21 cellular contexts compared by ENCODE assay signal in genomic region chr6:90028995-90029635, GRCh38.
DNase-seq lines count a peak whose midpoint lies in the region; ATAC-seq and TF ChIP-seq lines count a peak whose summit lies in the region.
"Had no signal": no experiment of that assay in that cellular context is flagged by ENCODE, and none has a peak within 500 bp of the region (broad histone marks: within the 10 kb centered on the region; RNA-seq: fewer than 3 reads in every experiment).

No MANE protein-coding gene starts in this region.

- peaks cover 0 to 7% (median 1%) of the 10 kb centered on the region in 8 donors for H3K9me3 Mint-ChIP-seq in CD4-positive, alpha-beta memory T cell
- peaks cover 6% of the 10 kb centered on the region for H3K9me3 Mint-ChIP-seq in activated CD4-positive, alpha-beta memory T cell treated with anti-CD3 and anti-CD28 coated beads, Interleukin-2, amount 10 ng/mL, durations not matched to agents 7 days and 5 days
- peaks cover 4% of the 10 kb centered on the region for H3K9me3 Mint-ChIP-seq in glutamatergic neuron (ENCODE audit: unreplicated experiment)

- ATAC-seq in HG02642 (IDR thresholded peaks at IDR 0.05; ENCODE audit: poor library complexity, unreplicated experiment): no peak
- no peak for ATAC-seq in left lobe of liver
- ATAC-seq: heart left ventricle, PC-3 had no signal

- no peaks in the 10 kb centered on the region for H3K9me3 ChIP-seq in CD4-positive, alpha-beta memory T cell (ENCODE audit: control insufficient read depth in 1 of 2, low read length in 2 of 2)
- H3K9me3 ChIP-seq: BE2C, heart left ventricle, tibial artery had no signal

- POLR2A ChIA-PET in CD4-positive, alpha-beta memory T cell (lab: Charles Lee; ENCODE audit: partially characterized antibody): no interaction called here
- POLR2A ChIA-PET in activated CD4-positive, alpha-beta memory T cell treated with anti-CD3 and anti-CD28 coated beads, Interleukin-2, amount 10 ng/mL, durations not matched to agents 7 days and 5 days (lab: Charles Lee): no interaction called here

- peaks cover 24% of the 10 kb centered on the region for H3K4me1 ChIP-seq in CD4-positive, alpha-beta memory T cell (ENCODE audit: insufficient read depth, low read length)
- H3K4me1 ChIP-seq: tibial artery had no signal

- H3K27ac ChIP-seq in CD4-positive, alpha-beta memory T cell (ENCODE audit: low read depth, low read length): no peak overlapping the region
- H3K27ac ChIP-seq: heart left ventricle, tibial artery had no signal

- H3K27ac Mint-ChIP-seq in CD4-positive, alpha-beta memory T cell: peak overlapping the region in 6 of 7 donors; percentile 9 to 70 (median 56)
- peak overlapping the region; percentile 33 for H3K27ac Mint-ChIP-seq in activated CD4-positive, alpha-beta memory T cell treated with anti-CD3 and anti-CD28 coated beads, Interleukin-2, amount 10 ng/mL, durations not matched to agents 7 days and 5 days
- peak overlapping the region; percentile 10 for H3K27ac Mint-ChIP-seq in glutamatergic neuron (ENCODE audit: unreplicated experiment)

- no peak overlapping the region for H3K4me3 ChIP-seq in CD4-positive, alpha-beta memory T cell (ENCODE audit: low read length in 2 of 2)
- peak overlapping the region; percentile 17; the same call in 1 of the 2 replicates for H3K4me3 ChIP-seq in Jurkat, Clone E6-1 (ENCODE audit: low read length)
- H3K4me3 ChIP-seq: heart left ventricle, lung, tibial artery had no signal

- no peaks in the 10 kb centered on the region for H3K27me3 Mint-ChIP-seq in CD4-positive, alpha-beta memory T cell
- no peaks in the 10 kb centered on the region for H3K27me3 Mint-ChIP-seq in activated CD4-positive, alpha-beta memory T cell treated with anti-CD3 and anti-CD28 coated beads, Interleukin-2, amount 10 ng/mL, durations not matched to agents 7 days and 5 days
- H3K27me3 Mint-ChIP-seq in glutamatergic neuron (ENCODE audit: unreplicated experiment): peaks cover 2% of the 10 kb centered on the region

- peak overlapping the region in 6 of 8 donors; percentile 27 to 67 (median 42) for H3K4me3 Mint-ChIP-seq in CD4-positive, alpha-beta memory T cell
- H3K4me3 Mint-ChIP-seq in activated CD4-positive, alpha-beta memory T cell treated with anti-CD3 and anti-CD28 coated beads, Interleukin-2, amount 10 ng/mL, durations not matched to agents 7 days and 5 days: peak overlapping the region; percentile 5
- H3K4me3 Mint-ChIP-seq in glutamatergic neuron (ENCODE audit: unreplicated experiment): peak overlapping the region; percentile 17

- intact Hi-C loops in CD4-positive, alpha-beta memory T cell (cut with micrococcal nuclease): no loop called here

- H3K36me3 Mint-ChIP-seq in CD4-positive, alpha-beta memory T cell: peaks cover 15 to 16% of the 10 kb centered on the region in 2 donors
- H3K36me3 Mint-ChIP-seq in activated CD4-positive, alpha-beta memory T cell treated with anti-CD3 and anti-CD28 coated beads, Interleukin-2, amount 10 ng/mL, durations not matched to agents 7 days and 5 days (ENCODE audit: low read depth): peaks cover 23% of the 10 kb centered on the region
- H3K36me3 Mint-ChIP-seq in glutamatergic neuron (ENCODE audit: unreplicated experiment): no peaks in the 10 kb centered on the region

- TF ChIP-seq CTCF in glutamatergic neuron (IDR thresholded peaks at IDR 0.05; ENCODE audit: partially characterized antibody, unreplicated experiment): no peak

- no peak for DNase-seq in CD4-positive, alpha-beta memory T cell
- peak; percentile 57 for DNase-seq in Jurkat, Clone E6-1 (ENCODE audit: low read depth, low spot score)
- DNase-seq in activated CD4-positive, alpha-beta memory T cell treated with anti-CD3 and anti-CD28 coated beads, Interleukin-2, amount 10 ng/mL, durations not matched to agents 7 days and 5 days: no peak
- DNase-seq in glutamatergic neuron (no peak), NCI-H187 (lab: John Stamatoyannopoulos, UW) (no peak), left lobe of liver (ENCODE audit: low spot score) (no peak), NCI-H1436 (lab: John Stamatoyannopoulos, UW) (no peak)
- DNase-seq: activated CD8-positive, alpha-beta memory T cell treated with anti-CD3 and anti-CD28 coated beads, Interleukin-2, amount 50 U/mL, for 4 hours; BE2C; DMS 273 treated with DMSO at 0.1 percent for 48 hours; effector memory CD4-positive, alpha-beta T cell; heart left ventricle; IMR-90; NCI-H1092 treated with DMSO at 0.1 percent for 48 hours; PC-3; posterior cingulate gyrus; stimulated activated CD4-positive, alpha-beta T cell treated with anti-CD3 and anti-CD28 coated beads, Interleukin-4, amount 100 ng/mL, for 4 hours; stimulated activated CD8-positive, alpha-beta memory T cell treated with anti-CD3 and anti-CD28 coated beads, Interleukin-4, amount 100 ng/mL, for 48 hours; tibial artery had no signal

- H3K27me3 ChIP-seq in CD4-positive, alpha-beta memory T cell (ENCODE audit: insufficient read depth, low read length): no peaks in the 10 kb centered on the region
- H3K27me3 ChIP-seq: BE2C, heart left ventricle, tibial artery had no signal

- no peaks in the 10 kb centered on the region for H3K36me3 ChIP-seq in CD4-positive, alpha-beta memory T cell (ENCODE audit: insufficient read depth, low read length)
- H3K36me3 ChIP-seq: BE2C, heart left ventricle, tibial artery had no signal

- H3K4me1 Mint-ChIP-seq in CD4-positive, alpha-beta memory T cell: peaks cover 38 to 67% (median 57%) of the 10 kb centered on the region in 4 donors
- H3K4me1 Mint-ChIP-seq in activated CD4-positive, alpha-beta memory T cell treated with anti-CD3 and anti-CD28 coated beads, Interleukin-2, amount 10 ng/mL, durations not matched to agents 7 days and 5 days: peaks cover 54% of the 10 kb centered on the region
- H3K4me1 Mint-ChIP-seq in glutamatergic neuron (ENCODE audit: low read depth, unreplicated experiment): peaks cover 45% of the 10 kb centered on the region

- CTCF ChIA-PET in CD4-positive, alpha-beta memory T cell (lab: Charles Lee; ENCODE audit: partially characterized antibody): no interaction called here
- CTCF ChIA-PET in activated CD4-positive, alpha-beta memory T cell treated with anti-CD3 and anti-CD28 coated beads, Interleukin-2, amount 10 ng/mL, durations not matched to agents 7 days and 5 days (lab: Charles Lee): no interaction called here
